In the genomic region with DNA sequence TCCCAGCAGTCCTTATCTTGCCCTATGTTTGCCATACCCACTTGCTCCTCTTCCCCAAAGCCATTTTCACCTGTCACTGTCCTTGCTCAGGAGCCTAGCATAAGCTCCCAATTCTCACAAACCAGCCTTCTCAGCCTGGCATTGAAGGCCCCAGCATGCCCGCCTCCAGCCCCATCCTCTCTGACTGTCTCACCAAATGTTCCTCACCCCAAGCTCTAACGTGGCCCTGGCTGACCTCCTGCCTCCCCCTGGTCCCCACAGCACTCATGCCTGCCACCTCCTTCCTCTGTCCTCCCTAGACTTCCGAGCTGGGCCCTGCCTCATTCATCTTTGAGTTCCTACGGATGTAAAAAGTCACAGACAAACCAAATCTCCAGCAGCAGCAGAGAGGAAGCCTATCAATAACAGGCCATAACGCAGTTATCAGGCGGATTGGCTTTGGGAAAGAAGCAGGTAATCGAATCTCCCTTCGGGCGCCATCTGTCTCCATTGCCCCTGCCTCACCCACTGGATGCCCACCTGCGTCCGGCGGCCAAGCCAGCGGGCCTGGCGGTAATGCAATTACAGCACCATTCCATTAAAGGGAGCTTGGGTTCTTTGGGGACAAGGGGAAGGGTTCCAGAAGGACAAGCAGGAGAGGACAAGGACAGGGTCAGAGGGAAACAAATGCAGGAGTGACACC, we compare ENCODE assay signal across 3 cellular contexts.
TF ChIP-seq lines count a peak whose summit lies in the region.

No MANE protein-coding gene starts in this region.

TF ChIP-seq in SK-N-SH, 30 proteins besides CTCF, POLR2A, EP300 and RAD21:
- TF ChIP-seq SIN3A (IDR thresholded peaks at IDR 0.05; ENCODE audit: borderline replicate concordance, low read depth, low read length) (no peak), MXI1 (IDR thresholded peaks at IDR 0.05; ENCODE audit: low read depth, low read length) (no peak), EZH2phosphoT487 (IDR thresholded peaks at IDR 0.05; ENCODE audit: borderline replicate concordance, low read depth) (no peak), MEF2A (IDR thresholded peaks at IDR 0.05; ENCODE audit: borderline replicate concordance, low read depth) (no peak), POLR2AphosphoS5 (IDR thresholded peaks at IDR 0.05; ENCODE audit: low read depth, low read length) (no peak)
- TF ChIP-seq, protein P1, sequence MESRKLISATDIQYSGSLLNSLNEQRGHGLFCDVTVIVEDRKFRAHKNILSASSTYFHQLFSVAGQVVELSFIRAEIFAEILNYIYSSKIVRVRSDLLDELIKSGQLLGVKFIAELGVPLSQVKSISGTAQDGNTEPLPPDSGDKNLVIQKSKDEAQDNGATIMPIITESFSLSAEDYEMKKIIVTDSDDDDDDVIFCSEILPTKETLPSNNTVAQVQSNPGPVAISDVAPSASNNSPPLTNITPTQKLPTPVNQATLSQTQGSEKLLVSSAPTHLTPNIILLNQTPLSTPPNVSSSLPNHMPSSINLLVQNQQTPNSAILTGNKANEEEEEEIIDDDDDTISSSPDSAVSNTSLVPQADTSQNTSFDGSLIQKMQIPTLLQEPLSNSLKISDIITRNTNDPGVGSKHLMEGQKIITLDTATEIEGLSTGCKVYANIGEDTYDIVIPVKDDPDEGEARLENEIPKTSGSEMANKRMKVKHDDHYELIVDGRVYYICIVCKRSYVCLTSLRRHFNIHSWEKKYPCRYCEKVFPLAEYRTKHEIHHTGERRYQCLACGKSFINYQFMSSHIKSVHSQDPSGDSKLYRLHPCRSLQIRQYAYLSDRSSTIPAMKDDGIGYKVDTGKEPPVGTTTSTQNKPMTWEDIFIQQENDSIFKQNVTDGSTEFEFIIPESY (IDR thresholded peaks at IDR 0.05; ENCODE audit: borderline replicate concordance, low read depth): no peak
- TF ChIP-seq, protein P2, sequence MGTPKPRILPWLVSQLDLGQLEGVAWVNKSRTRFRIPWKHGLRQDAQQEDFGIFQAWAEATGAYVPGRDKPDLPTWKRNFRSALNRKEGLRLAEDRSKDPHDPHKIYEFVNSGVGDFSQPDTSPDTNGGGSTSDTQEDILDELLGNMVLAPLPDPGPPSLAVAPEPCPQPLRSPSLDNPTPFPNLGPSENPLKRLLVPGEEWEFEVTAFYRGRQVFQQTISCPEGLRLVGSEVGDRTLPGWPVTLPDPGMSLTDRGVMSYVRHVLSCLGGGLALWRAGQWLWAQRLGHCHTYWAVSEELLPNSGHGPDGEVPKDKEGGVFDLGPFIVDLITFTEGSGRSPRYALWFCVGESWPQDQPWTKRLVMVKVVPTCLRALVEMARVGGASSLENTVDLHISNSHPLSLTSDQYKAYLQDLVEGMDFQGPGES (IDR thresholded peaks at IDR 0.05; ENCODE audit: low read depth, low read length): no peak

TF ChIP-seq in SK-N-SH treated with all-trans-retinoic acid at 6 μM for 48 hours, 23 proteins besides CTCF, POLR2A, EP300 and RAD21:
- TF ChIP-seq SNAI2 (CRISPR knock-in tag; IDR thresholded peaks at IDR 0.05) (no peak), GLIS3 (CRISPR knock-in tag; IDR thresholded peaks at IDR 0.05) (no peak), ESRRG (CRISPR knock-in tag; IDR thresholded peaks at IDR 0.05) (no peak), ARNTL (CRISPR knock-in tag; IDR thresholded peaks at IDR 0.05; ENCODE audit: borderline replicate concordance, low read depth) (no peak), PPARA (CRISPR knock-in tag; IDR thresholded peaks at IDR 0.05; ENCODE audit: borderline replicate concordance) (no peak), ZNF70 (CRISPR knock-in tag; IDR thresholded peaks at IDR 0.05) (no peak), OSR1 (CRISPR knock-in tag; IDR thresholded peaks at IDR 0.05) (no peak), TCF4 (CRISPR knock-in tag; IDR thresholded peaks at IDR 0.05; ENCODE audit: borderline replicate concordance) (no peak), ZC3H10 (CRISPR knock-in tag; IDR thresholded peaks at IDR 0.05) (no peak), CSDC2 (CRISPR knock-in tag; IDR thresholded peaks at IDR 0.05) (no peak), BACH2 (CRISPR knock-in tag; IDR thresholded peaks at IDR 0.05; ENCODE audit: borderline replicate concordance) (no peak), ZNF8 (CRISPR knock-in tag; IDR thresholded peaks at IDR 0.05) (no peak), RARB (CRISPR knock-in tag; IDR thresholded peaks at IDR 0.05) (no peak), TOX (CRISPR knock-in tag; IDR thresholded peaks at IDR 0.05; ENCODE audit: borderline replicate concordance) (no peak)
- TF ChIP-seq, protein P3, sequence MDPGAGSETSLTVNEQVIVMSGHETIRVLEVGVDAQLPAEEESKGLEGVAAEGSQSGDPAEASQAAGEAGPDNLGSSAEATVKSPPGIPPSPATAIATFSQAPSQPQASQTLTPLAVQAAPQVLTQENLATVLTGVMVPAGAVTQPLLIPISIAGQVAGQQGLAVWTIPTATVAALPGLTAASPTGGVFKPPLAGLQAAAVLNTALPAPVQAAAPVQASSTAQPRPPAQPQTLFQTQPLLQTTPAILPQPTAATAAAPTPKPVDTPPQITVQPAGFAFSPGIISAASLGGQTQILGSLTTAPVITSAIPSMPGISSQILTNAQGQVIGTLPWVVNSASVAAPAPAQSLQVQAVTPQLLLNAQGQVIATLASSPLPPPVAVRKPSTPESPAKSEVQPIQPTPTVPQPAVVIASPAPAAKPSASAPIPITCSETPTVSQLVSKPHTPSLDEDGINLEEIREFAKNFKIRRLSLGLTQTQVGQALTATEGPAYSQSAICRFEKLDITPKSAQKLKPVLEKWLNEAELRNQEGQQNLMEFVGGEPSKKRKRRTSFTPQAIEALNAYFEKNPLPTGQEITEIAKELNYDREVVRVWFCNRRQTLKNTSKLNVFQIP (CRISPR knock-in tag; IDR thresholded peaks at IDR 0.05; ENCODE audit: borderline replicate concordance, low read depth): no peak
- TF ChIP-seq, protein P4, sequence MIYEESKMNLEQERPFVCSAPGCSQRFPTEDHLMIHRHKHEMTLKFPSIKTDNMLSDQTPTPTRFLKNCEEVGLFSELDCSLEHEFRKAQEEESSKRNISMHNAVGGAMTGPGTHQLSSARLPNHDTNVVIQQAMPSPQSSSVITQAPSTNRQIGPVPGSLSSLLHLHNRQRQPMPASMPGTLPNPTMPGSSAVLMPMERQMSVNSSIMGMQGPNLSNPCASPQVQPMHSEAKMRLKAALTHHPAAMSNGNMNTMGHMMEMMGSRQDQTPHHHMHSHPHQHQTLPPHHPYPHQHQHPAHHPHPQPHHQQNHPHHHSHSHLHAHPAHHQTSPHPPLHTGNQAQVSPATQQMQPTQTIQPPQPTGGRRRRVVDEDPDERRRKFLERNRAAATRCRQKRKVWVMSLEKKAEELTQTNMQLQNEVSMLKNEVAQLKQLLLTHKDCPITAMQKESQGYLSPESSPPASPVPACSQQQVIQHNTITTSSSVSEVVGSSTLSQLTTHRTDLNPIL (CRISPR knock-in tag; IDR thresholded peaks at IDR 0.05; ENCODE audit: low read depth): no peak
- TF ChIP-seq, protein P5, sequence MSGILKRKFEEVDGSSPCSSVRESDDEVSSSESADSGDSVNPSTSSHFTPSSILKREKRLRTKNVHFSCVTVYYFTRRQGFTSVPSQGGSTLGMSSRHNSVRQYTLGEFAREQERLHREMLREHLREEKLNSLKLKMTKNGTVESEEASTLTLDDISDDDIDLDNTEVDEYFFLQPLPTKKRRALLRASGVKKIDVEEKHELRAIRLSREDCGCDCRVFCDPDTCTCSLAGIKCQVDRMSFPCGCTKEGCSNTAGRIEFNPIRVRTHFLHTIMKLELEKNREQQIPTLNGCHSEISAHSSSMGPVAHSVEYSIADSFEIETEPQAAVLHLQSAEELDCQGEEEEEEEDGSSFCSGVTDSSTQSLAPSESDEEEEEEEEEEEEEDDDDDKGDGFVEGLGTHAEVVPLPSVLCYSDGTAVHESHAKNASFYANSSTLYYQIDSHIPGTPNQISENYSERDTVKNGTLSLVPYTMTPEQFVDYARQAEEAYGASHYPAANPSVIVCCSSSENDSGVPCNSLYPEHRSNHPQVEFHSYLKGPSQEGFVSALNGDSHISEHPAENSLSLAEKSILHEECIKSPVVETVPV (CRISPR knock-in tag; IDR thresholded peaks at IDR 0.05): no peak
- TF ChIP-seq, protein P6, sequence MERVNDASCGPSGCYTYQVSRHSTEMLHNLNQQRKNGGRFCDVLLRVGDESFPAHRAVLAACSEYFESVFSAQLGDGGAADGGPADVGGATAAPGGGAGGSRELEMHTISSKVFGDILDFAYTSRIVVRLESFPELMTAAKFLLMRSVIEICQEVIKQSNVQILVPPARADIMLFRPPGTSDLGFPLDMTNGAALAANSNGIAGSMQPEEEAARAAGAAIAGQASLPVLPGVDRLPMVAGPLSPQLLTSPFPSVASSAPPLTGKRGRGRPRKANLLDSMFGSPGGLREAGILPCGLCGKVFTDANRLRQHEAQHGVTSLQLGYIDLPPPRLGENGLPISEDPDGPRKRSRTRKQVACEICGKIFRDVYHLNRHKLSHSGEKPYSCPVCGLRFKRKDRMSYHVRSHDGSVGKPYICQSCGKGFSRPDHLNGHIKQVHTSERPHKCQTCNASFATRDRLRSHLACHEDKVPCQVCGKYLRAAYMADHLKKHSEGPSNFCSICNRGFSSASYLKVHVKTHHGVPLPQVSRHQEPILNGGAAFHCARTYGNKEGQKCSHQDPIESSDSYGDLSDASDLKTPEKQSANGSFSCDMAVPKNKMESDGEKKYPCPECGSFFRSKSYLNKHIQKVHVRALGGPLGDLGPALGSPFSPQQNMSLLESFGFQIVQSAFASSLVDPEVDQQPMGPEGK (CRISPR knock-in tag; IDR thresholded peaks at IDR 0.05; ENCODE audit: borderline replicate concordance): no peak

TF ChIP-seq in IMR-90, 13 proteins besides CTCF, POLR2A, EP300 and RAD21:
- TF ChIP-seq, protein P7, sequence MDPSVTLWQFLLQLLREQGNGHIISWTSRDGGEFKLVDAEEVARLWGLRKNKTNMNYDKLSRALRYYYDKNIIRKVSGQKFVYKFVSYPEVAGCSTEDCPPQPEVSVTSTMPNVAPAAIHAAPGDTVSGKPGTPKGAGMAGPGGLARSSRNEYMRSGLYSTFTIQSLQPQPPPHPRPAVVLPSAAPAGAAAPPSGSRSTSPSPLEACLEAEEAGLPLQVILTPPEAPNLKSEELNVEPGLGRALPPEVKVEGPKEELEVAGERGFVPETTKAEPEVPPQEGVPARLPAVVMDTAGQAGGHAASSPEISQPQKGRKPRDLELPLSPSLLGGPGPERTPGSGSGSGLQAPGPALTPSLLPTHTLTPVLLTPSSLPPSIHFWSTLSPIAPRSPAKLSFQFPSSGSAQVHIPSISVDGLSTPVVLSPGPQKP (IDR thresholded peaks at IDR 0.05; ENCODE audit: borderline replicate concordance, low read depth, low read length): no peak
- peak; percentile 23 for TF ChIP-seq RCOR1 (IDR thresholded peaks at IDR 0.05; ENCODE audit: insufficient replicate concordance, low read length)
